8 cellular contexts compared by ENCODE assay signal in the genomic region with DNA sequence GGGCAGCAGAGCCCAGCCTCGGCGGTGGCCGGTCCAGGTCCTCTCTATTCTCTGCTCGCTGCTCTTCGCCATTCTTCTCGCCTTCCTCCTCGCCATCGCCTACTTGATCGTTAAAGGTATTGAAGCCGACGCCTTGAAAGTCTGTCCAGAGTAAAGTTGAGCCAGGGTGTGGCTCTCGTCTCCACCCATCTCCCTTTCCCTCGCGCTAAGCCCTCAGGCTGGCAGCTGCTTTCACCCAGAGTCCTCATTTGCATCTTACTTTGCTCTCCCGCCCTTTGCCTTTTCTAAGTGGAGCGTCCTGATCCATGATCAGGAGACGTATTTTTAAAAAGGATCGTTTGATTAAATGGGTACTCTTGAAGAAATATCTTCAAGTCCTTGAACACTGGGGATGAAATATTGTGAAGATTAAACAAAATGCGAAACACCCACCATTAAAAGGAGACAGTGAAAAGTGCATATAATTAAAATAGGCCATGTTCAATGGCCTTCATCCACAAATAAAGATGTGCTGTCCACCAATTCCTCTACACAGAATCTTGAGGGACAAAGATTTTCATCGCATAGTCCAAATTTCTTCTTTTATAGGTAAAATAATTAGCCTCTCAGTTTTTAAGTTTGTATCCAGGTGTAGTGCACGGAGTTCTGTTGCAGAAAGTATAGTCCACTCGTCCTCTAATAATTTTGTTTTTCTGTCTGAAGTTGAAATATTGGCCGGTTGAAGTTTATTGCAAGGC. TPM values are rescaled to one million over a fixed set of nuclear protein-coding genes. Genes with fewer than 3 reads are reported as not detected.
DNase-seq lines count a peak whose midpoint lies in the region; ATAC-seq, FAIRE-seq and TF ChIP-seq lines count a peak whose summit lies in the region.

No MANE protein-coding gene starts in this region.

- no peak for TF ChIP-seq CTCF in K562 (IDR thresholded peaks at IDR 0.05 in 2 of 3, conservative IDR thresholded peaks at IDR 0.05 in 1 of 3; ENCODE audit: insufficient read depth in 2 of 3, low read depth in 1 of 3, low read length in 3 of 3)

- POLR2A ChIA-PET in K562 (lab: Yijun Ruan, JAX) = interaction anchor here (0.7 to 0.9 kb wide), 3 partner anchors 9 to 220 kb away, joined by 3 to 4 read pairs (median 4); no protein-coding TSS in a partner anchor

- no peaks in the 10 kb centered on the region for H3K27me3 ChIP-seq in K562 (ENCODE audit: control insufficient read depth in 2 of 2, insufficient read depth in 2 of 2, low read length in 2 of 2)
- H3K27me3 ChIP-seq in stomach smooth muscle (ENCODE audit: control insufficient read depth in 1 of 2, insufficient read depth in 2 of 2, low read length in 2 of 2) = no peaks in the 10 kb centered on the region

- H3K9me3 ChIP-seq in K562 (replicated peaks; ENCODE audit: control insufficient read depth, insufficient read depth, low read depth, low read length) (no peaks in the 10 kb centered on the region), stomach smooth muscle (ENCODE audit: control insufficient read depth in 2 of 2, low read length in 2 of 2) (no peaks in the 10 kb centered on the region)

- H4K20me1 ChIP-seq in K562 (replicated peaks; ENCODE audit: control insufficient read depth, insufficient read depth, low read length) = no peaks in the 10 kb centered on the region

- 1% methylated on average over 23 of the region's 23 CpGs for WGBS in K562 (ENCODE audit: insufficient coverage, low coverage, missing lambda C conversion rate)

- CTCF ChIA-PET in K562 (lab: Yijun Ruan, JAX; ENCODE audit: low intra/inter-chr PET ratio) = no interaction called here

- peak; percentile 5; the same call in 1 of the 2 replicates for TF ChIP-seq POLR2A in K562 (conservative IDR thresholded peaks at IDR 0.05)

- peak overlapping the region; percentile 96 for H3K9ac ChIP-seq in K562 (ENCODE audit: insufficient read depth in 1 of 2, low read depth in 2 of 2, low read length in 2 of 2)
- H3K9ac ChIP-seq in stomach smooth muscle (ENCODE audit: low read length in 2 of 2) = peak overlapping the region; percentile 66 to 90

- no peak for TF ChIP-seq EP300 in K562 (IDR thresholded peaks at IDR 0.05; ENCODE audit: low read length)

- peak; percentile 24 for ATAC-seq in GM21576 (IDR thresholded peaks at IDR 0.05; ENCODE audit: unreplicated experiment)
- peak; percentile 57 for ATAC-seq in K562

- H3K4me3 ChIP-seq in K562 (peak overlapping the region; percentile 79), stomach smooth muscle (ENCODE audit: low read length in 2 of 2) (peak overlapping the region; percentile 79 to 96)

- FAIRE-seq in K562 (lab: Jason Lieb, UNC) = peak; percentile 66

- H3K9me1 ChIP-seq in K562 (ENCODE audit: control insufficient read depth, insufficient read depth, low read length) = no peaks in the 10 kb centered on the region

- TF ChIP-seq RAD21 in K562 (CRISPR knock-in tag; conservative IDR thresholded peaks at IDR 0.05 in 1 of 2, IDR thresholded peaks at IDR 0.05 in 1 of 2) = no peak

- H3K4me2 ChIP-seq in K562 (ENCODE audit: insufficient read depth, low read length) = peak overlapping the region; percentile 95

- intact Hi-C loops in K562 (cut with micrococcal nuclease) = loop anchor here (2.0 to 5.0 kb wide), 3 partner anchors 22 to 1432 kb away; a partner anchor contains a TSS

- in situ Hi-C loops in K562 (cut with MboI) = no loop called here

- peak overlapping the region; percentile 98 for H3K27ac ChIP-seq in K562 (ENCODE audit: extremely low read depth, low read depth, low read length)
- peak overlapping the region; percentile 94 for H3K27ac ChIP-seq in stomach smooth muscle (ENCODE audit: low read length)

- DNase-seq in NK-92 treated with Interleukin-12 subunit alpha and Interleukin-12 subunit beta, amount 100 ng/mL, for 24 hours (lab: John Stamatoyannopoulos, UW) = peak; percentile 61
- DNase-seq in NK-92 (lab: John Stamatoyannopoulos, UW; ENCODE audit: unreplicated experiment) (no peak), HUDEP-2 (lab: John Stamatoyannopoulos, UW; ENCODE audit: unreplicated experiment in 76 of 76) (peak in 74 of 76 experiments; percentile 32 to 93 (median 71)), NOMO-1 treated with DMSO at 0.1 percent for 48 hours (lab: John Stamatoyannopoulos, UW; ENCODE audit: unreplicated experiment) (peak; percentile 38), K562 (ENCODE audit: extremely low read depth in 1 of 4, low spot score in 3 of 4) (peak in 3 of 4 experiments; percentile 41 to 87 (median 64)), islet precursor cell (peak; percentile 84)

- peaks cover 89% of the 10 kb centered on the region for H3K79me2 ChIP-seq in K562 (ENCODE audit: control insufficient read depth, insufficient read depth, low read length)

- peaks cover 3 to 16% of the 10 kb centered on the region in 2 experiments; a peak in 2 of 5 replicates for H3K4me1 ChIP-seq in K562 (replicated peaks in 1 of 2; ENCODE audit: control insufficient read depth in 2 of 2, insufficient read depth in 2 of 2, low read length in 2 of 2)
- H3K4me1 ChIP-seq in stomach smooth muscle (ENCODE audit: control insufficient read depth, insufficient read depth, low read length) = peaks cover 7% of the 10 kb centered on the region

- BruUV-seq in K562 (replicated peaks; lab: Mats Ljungman, UMichigan) = TSS peak; percentile 48

- H2AFZ ChIP-seq in K562 (ENCODE audit: low read depth, low read length) = peak overlapping the region; percentile 99

- H3K36me3 ChIP-seq in K562 (ENCODE audit: control insufficient read depth, insufficient read depth, low read length) = peaks cover 54% of the 10 kb centered on the region
- peaks cover 0 to 3% of the 10 kb centered on the region in 2 donors for H3K36me3 ChIP-seq in stomach smooth muscle (ENCODE audit: control insufficient read depth in 2 of 2, insufficient read depth in 2 of 2, low read length in 2 of 2)

RNA-seq across cellular contexts. Expression of a gene that starts 0.7 kb away (rescaled TPM):
- total RNA-seq in K562 (2011; cell fraction: chromatin; rRNA removed; ENCODE audit: low replicate concordance) = 37.7 and 85.6 TPM in 2 replicates
- total RNA-seq in K562 (2011; cell fraction: nucleolus; rRNA removed) = 35.0 and 38.3 TPM in 2 replicates
- total RNA-seq in K562 (2011; cell fraction: nucleoplasm; rRNA removed) = 49.1 and 73.5 TPM in 2 replicates
- total RNA-seq in K562 (2014; rRNA removed) (16.9 and 19.2 TPM in 2 replicates), K562 (2014; rRNA removed; fragmentation: Illumina TruSeq; extraction: Trizol) (42.9 and 44.1 TPM in 2 replicates), K562 (2015; rRNA removed; fragmentation: Illumina TruSeq; extraction: Trizol) (33.1 and 37.2 TPM in 2 replicates), K562 (2021) (31.5 and 33.9 TPM in 2 replicates)
- polyA plus RNA-seq in K562 (2011; rRNA removed) (86.6 and 98.5 TPM in 2 replicates), K562 (2014; fragmentation: Illumina TruSeq; extraction: Trizol) (35.2 and 42.2 TPM in 2 replicates), K562 (2014; fragmentation: Nextera tagmentation; extraction: Ambion mirVana) (10 to 100 TPM; 27.4 to 29.6 TPM), K562 (2014; rRNA removed) (28.8 and 36.2 TPM in 2 replicates)
- polyA plus RNA-seq in K562 (2011; cell fraction: cytosol; rRNA removed) = 29.3 and 122 TPM in 2 replicates
- 48.8 and 82.9 TPM in 2 replicates for polyA plus RNA-seq in K562 (2011; cell fraction: nucleus; rRNA removed)
- 28.9 and 43.3 TPM in 2 replicates for polyA plus RNA-seq in K562 (2012)
- polyA minus RNA-seq in K562 (2011; rRNA and poly(A)+ RNA removed) = 52.4 and 62.2 TPM in 2 replicates
- polyA minus RNA-seq in K562 (2011; cell fraction: cytosol; rRNA and poly(A)+ RNA removed) = 20.6 and 34.5 TPM in 2 replicates
- polyA minus RNA-seq in K562 (2011; cell fraction: nucleus; rRNA and poly(A)+ RNA removed) = 23.0 and 38.1 TPM in 2 replicates

RNA-seq across cellular contexts. Expression of a gene that starts 1.8 kb away (rescaled TPM):
- total RNA-seq in K562 (2011; cell fraction: chromatin; rRNA removed; ENCODE audit: low replicate concordance) = 282 and 367 TPM in 2 replicates
- total RNA-seq in K562 (2011; cell fraction: nucleolus; rRNA removed) = 174 and 192 TPM in 2 replicates
- 193 and 254 TPM in 2 replicates for total RNA-seq in K562 (2011; cell fraction: nucleoplasm; rRNA removed)
- total RNA-seq in K562 (2014; rRNA removed) (209 and 304 TPM in 2 replicates), K562 (2014; rRNA removed; fragmentation: Illumina TruSeq; extraction: Trizol) (266 and 313 TPM in 2 replicates), K562 (2015; rRNA removed; fragmentation: Illumina TruSeq; extraction: Trizol) (254 and 279 TPM in 2 replicates), K562 (2021) (226 and 243 TPM in 2 replicates)
- polyA plus RNA-seq in K562 (2011; rRNA removed) (253 and 264 TPM in 2 replicates), K562 (2014; fragmentation: Illumina TruSeq; extraction: Trizol) (165 and 245 TPM in 2 replicates), K562 (2014; fragmentation: Nextera tagmentation; extraction: Ambion mirVana) (100 to 1,000 TPM; 168 to 190 TPM), K562 (2014; rRNA removed) (220 and 276 TPM in 2 replicates)
- polyA plus RNA-seq in K562 (2011; cell fraction: cytosol; rRNA removed) = 129 and 140 TPM in 2 replicates
- 330 and 356 TPM in 2 replicates for polyA plus RNA-seq in K562 (2011; cell fraction: nucleus; rRNA removed)
- 99.7 and 137 TPM in 2 replicates for polyA plus RNA-seq in K562 (2012)
- polyA minus RNA-seq in K562 (2011; rRNA and poly(A)+ RNA removed) = 497 and 561 TPM in 2 replicates
- 124 and 173 TPM in 2 replicates for polyA minus RNA-seq in K562 (2011; cell fraction: cytosol; rRNA and poly(A)+ RNA removed)
- polyA minus RNA-seq in K562 (2011; cell fraction: nucleus; rRNA and poly(A)+ RNA removed) = 304 and 434 TPM in 2 replicates
